In genomic region chr5:119389288-119390065, GRCh38 we compare ENCODE assay signal across 11 cellular contexts. TPM values are rescaled to one million over a fixed set of nuclear protein-coding genes. Genes with fewer than 3 reads are reported as not detected.
DNase-seq lines count a peak whose midpoint lies in the region; ATAC-seq and TF ChIP-seq lines count a peak whose summit lies in the region.
"Had no signal": no experiment of that assay in that cellular context is flagged by ENCODE, and none has a peak within 500 bp of the region (broad histone marks: within the 10 kb centered on the region; RNA-seq: fewer than 3 reads in every experiment).

No MANE protein-coding gene starts in this region.

- H3K27ac ChIP-seq in hepatocyte: peak overlapping the region; percentile 6
- H3K27ac ChIP-seq in lower lobe of right lung: no peak overlapping the region

- no peak for DNase-seq in T-helper 1 cell
- DNase-seq in T-helper 17 cell: no peak
- DNase-seq in hepatocyte (ENCODE audit: low spot score): peak; percentile 22
- DNase-seq in stromal cell of bone marrow (ENCODE audit: low read depth): peak; percentile 38
- DNase-seq in lower lobe of right lung: no peak
- DNase-seq: cerebellar nuclear complex, left cardiac atrium, NCI-H2107 had no signal

- H3K27me3 Mint-ChIP-seq in T-helper 1 cell treated with Interleukin-12 subunit alpha and Interleukin-12 subunit beta and Interleukin-4 antibody, amounts not matched to agents 30 μg/mL and 1 μg/mL, for 36 hours (ENCODE audit: low read depth): no peaks in the 10 kb centered on the region
- no peaks in the 10 kb centered on the region for H3K27me3 Mint-ChIP-seq in T-helper 17 cell

- H4K20me1 ChIP-seq in hepatocyte (ENCODE audit: insufficient read depth, poor library complexity, severe bottlenecking): no peaks in the 10 kb centered on the region

- peak overlapping the region; percentile 35 for H3K4me2 ChIP-seq in hepatocyte

- peak overlapping the region; percentile 67 for H3K27ac Mint-ChIP-seq in T-helper 1 cell treated with Interleukin-12 subunit alpha and Interleukin-12 subunit beta and Interleukin-4 antibody, amounts not matched to agents 30 μg/mL and 1 μg/mL, for 36 hours
- H3K27ac Mint-ChIP-seq in T-helper 17 cell: peak overlapping the region; percentile 90

- 54% methylated on average over 3 of the region's 3 CpGs for WGBS in hepatocyte (ENCODE audit: low lambda C conversion rate, missing lambda C conversion rate)

- ATAC-seq in T-helper 17 cell (no peak), HG02571 (IDR thresholded peaks at IDR 0.05; ENCODE audit: unreplicated experiment) (no peak), HG03196 (IDR thresholded peaks at IDR 0.05; ENCODE audit: unreplicated experiment) (no peak), lower lobe of right lung (no peak)

- intact Hi-C loops in lower lobe of right lung (cut with DNase I): no loop called here

- H3K9me2 ChIP-seq in hepatocyte (replicated peaks; ENCODE audit: insufficient read depth): no peaks in the 10 kb centered on the region

- H3K9me3 Mint-ChIP-seq in T-helper 1 cell treated with Interleukin-12 subunit alpha and Interleukin-12 subunit beta and Interleukin-4 antibody, amounts not matched to agents 30 μg/mL and 1 μg/mL, for 36 hours: no peaks in the 10 kb centered on the region

- TF ChIP-seq CTCF in hepatocyte (IDR thresholded peaks at IDR 0.05; ENCODE audit: poor library complexity): no peak
- no peak for TF ChIP-seq CTCF in lower lobe of right lung (IDR thresholded peaks at IDR 0.05)

- no peaks in the 10 kb centered on the region for H3K36me3 ChIP-seq in hepatocyte (replicated peaks; ENCODE audit: insufficient read depth, low read depth)
- peaks cover 10% of the 10 kb centered on the region for H3K36me3 ChIP-seq in lower lobe of right lung

- H3K9me3 ChIP-seq in T-helper 17 cell (ENCODE audit: control insufficient read depth, low read length, poor library complexity, severe bottlenecking) (no peaks in the 10 kb centered on the region), hepatocyte (ENCODE audit: low read depth) (no peaks in the 10 kb centered on the region), lower lobe of right lung (no peaks in the 10 kb centered on the region)

- H2AFZ ChIP-seq in hepatocyte: no peak overlapping the region

- no peaks in the 10 kb centered on the region for H3K27me3 ChIP-seq in hepatocyte
- H3K27me3 ChIP-seq in lower lobe of right lung (ENCODE audit: low read depth): no peaks in the 10 kb centered on the region

- H3K4me1 ChIP-seq in hepatocyte (ENCODE audit: insufficient read depth) (peaks cover 34% of the 10 kb centered on the region), lower lobe of right lung (peaks cover 31% of the 10 kb centered on the region)

- H3K4me3 ChIP-seq in hepatocyte: no peak overlapping the region
- no peak overlapping the region for H3K4me3 ChIP-seq in lower lobe of right lung

- H3K36me3 Mint-ChIP-seq in T-helper 1 cell treated with Interleukin-12 subunit alpha and Interleukin-12 subunit beta and Interleukin-4 antibody, amounts not matched to agents 30 μg/mL and 1 μg/mL, for 36 hours (ENCODE audit: low read depth): peaks cover 45% of the 10 kb centered on the region
- peaks cover 5% of the 10 kb centered on the region for H3K36me3 Mint-ChIP-seq in T-helper 17 cell (ENCODE audit: low read depth)

- H3K4me3 Mint-ChIP-seq in T-helper 1 cell treated with Interleukin-12 subunit alpha and Interleukin-12 subunit beta and Interleukin-4 antibody, amounts not matched to agents 30 μg/mL and 1 μg/mL, for 36 hours: no peak overlapping the region
- H3K4me3 Mint-ChIP-seq in T-helper 17 cell: peak overlapping the region; percentile 62

- H3K79me2 ChIP-seq in hepatocyte: peaks cover 23% of the 10 kb centered on the region

- peaks cover 68% of the 10 kb centered on the region for H3K4me1 Mint-ChIP-seq in T-helper 1 cell treated with Interleukin-12 subunit alpha and Interleukin-12 subunit beta and Interleukin-4 antibody, amounts not matched to agents 30 μg/mL and 1 μg/mL, for 36 hours (ENCODE audit: low read depth)
- peaks cover 60% of the 10 kb centered on the region for H3K4me1 Mint-ChIP-seq in T-helper 17 cell

RNA-seq across cellular contexts. Expression of gene TNFAIP8, which starts 33.7 kb away (rescaled TPM):
- total RNA-seq in T-helper 17 cell: 100 to 1,000 TPM; 130 to 140 TPM
- total RNA-seq in hepatocyte: 33.9 and 37.6 TPM in 2 replicates
- 18.3 and 23.4 TPM in 2 replicates for polyA plus RNA-seq in hepatocyte
- total RNA-seq in lower lobe of right lung: 29.5 TPM

Comparison
In these comparisons a context has a peak if more than half of its experiments do, and no peak if none do; other contexts are left out.
1. DNase-seq: peak in hepatocyte (single experiment) and stromal cell of bone marrow (single experiment); none in T-helper 1 cell (0 of 5), T-helper 17 cell (0 of 3) and lower lobe of right lung (single experiment).